In the genomic region with DNA sequence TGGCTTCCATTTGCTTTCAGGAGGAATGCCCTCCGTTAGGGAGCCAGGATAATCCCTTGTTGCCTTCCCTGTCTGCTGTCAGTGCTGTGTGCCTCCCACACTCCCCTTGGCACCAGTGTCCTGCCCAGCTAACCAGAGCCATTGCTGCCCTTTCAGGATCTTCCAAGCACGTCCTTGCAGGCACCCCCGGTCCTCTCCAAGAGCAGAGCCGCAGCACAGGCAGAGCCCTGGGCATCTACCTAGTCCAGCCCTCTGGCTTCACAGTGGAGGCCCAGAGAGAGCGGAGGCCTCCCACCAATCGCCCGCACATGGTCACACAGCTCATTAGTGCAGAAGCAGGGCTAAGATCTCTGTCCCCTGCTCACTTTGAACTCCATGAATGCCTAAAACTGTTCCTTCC, we compare ENCODE assay signal across 28 cellular contexts. TPM values are rescaled to one million over a fixed set of nuclear protein-coding genes. Genes with fewer than 3 reads are reported as not detected.
"Had no signal": no experiment of that assay in that cellular context is flagged by ENCODE, and none has a peak within 500 bp of the region (broad histone marks: within the 10 kb centered on the region; RNA-seq: fewer than 3 reads in every experiment).

No MANE protein-coding gene starts in this region.

- H3K4me2 ChIP-seq: KMS-11 had no signal

- H3K27me3 ChIP-seq: brain microvascular endothelial cell, SJCRH30 had no signal

- H3K9me3 ChIP-seq: SJCRH30 had no signal

- H3K27ac ChIP-seq: brain microvascular endothelial cell, KMS-11, SJCRH30, SK-N-MC, WERI-Rb-1 had no signal

- H3K9ac ChIP-seq: KMS-11 had no signal

- DNase-seq: activated CD4-positive, alpha-beta T cell treated with anti-CD3 and anti-CD28 coated beads for 1 hour; activated CD4-positive, alpha-beta T cell treated with anti-CD3 and anti-CD28 coated beads for 48 hours; activated CD4-positive, CD25-positive, alpha-beta regulatory T cell; activated CD8-positive, alpha-beta T cell treated with anti-CD3 and anti-CD28 coated beads for 36 hours; activated effector memory CD4-positive, alpha-beta T cell treated with anti-CD3 and anti-CD28 coated beads, Interleukin-2, amount 50 U/mL, for 16 hours; activated naive CD4-positive, alpha-beta T cell; activated naive CD4-positive, alpha-beta T cell treated with anti-CD3 and anti-CD28 coated beads, Interleukin-2, amount 50 U/mL, for 16 hours; activated naive CD8-positive, alpha-beta T cell treated with anti-CD3 and anti-CD28 coated beads for 36 hours; activated T-cell treated with anti-CD3 and anti-CD28 coated beads, Interleukin-2, amount 50 U/mL, for 1 hour; activated T-cell treated with anti-CD3 and anti-CD28 coated beads, Interleukin-2, amount 50 U/mL, for 72 hours; amniotic stem cell; brain microvascular endothelial cell; NCI-H1105; NCI-H1417 treated with DMSO at 0.1 percent for 48 hours; NCI-H187 treated with DMSO at 0.1 percent for 48 hours; NCI-H2081; NCI-H226; NCI-H446 treated with DMSO at 0.1 percent for 48 hours; NCI-H524; NCI-H69; SHP77; SJCRH30; T1000; WERI-Rb-1 had no signal

- H3K4me3 ChIP-seq: SJCRH30, SK-N-MC had no signal

RNA-seq across cellular contexts. Expression of gene TSPAN9, which starts 39.0 kb away (rescaled TPM):
- total RNA-seq: T-helper 1 cell treated with Interleukin-12 subunit alpha and Interleukin-12 subunit beta and Interleukin-4 antibody, amounts not matched to agents 30 ng/mL and 1 ng/mL, for 36 hours; T-helper 2 cell treated with Interferon-gamma antibody and Interleukin-4, amounts not matched to agents 100 ng/mL and 5 ng/mL, for 36 hours had no signal
